In genomic region chr19:57099199-57099661, GRCh38 we compare ENCODE assay signal across 10 cellular contexts. TPM values are rescaled to one million over a fixed set of nuclear protein-coding genes. Genes with fewer than 3 reads are reported as not detected.
DNase-seq lines count a peak whose midpoint lies in the region; ATAC-seq and TF ChIP-seq lines count a peak whose summit lies in the region.
"Had no signal": no experiment of that assay in that cellular context is flagged by ENCODE, and none has a peak within 500 bp of the region (broad histone marks: within the 10 kb centered on the region; RNA-seq: fewer than 3 reads in every experiment).

No MANE protein-coding gene starts in this region.

- H3K9ac ChIP-seq in neural cell (ENCODE audit: low read length): no peak overlapping the region

- in situ Hi-C loops in transverse colon (cut with MboI; ENCODE audit: low pct_ligation_motif_present in 1 of 4, low pct_unique_long_range_greater_than_20kb in 1 of 4, low sequenced_read_pairs in 3 of 4): loop anchor here in 2 of 4 donors (25.0 kb wide), 2 partner anchors 337 to 362 kb away; no protein-coding TSS in a partner anchor

- H3K27ac ChIP-seq in neural cell (ENCODE audit: low read length): no peak overlapping the region
- no peak overlapping the region for H3K27ac ChIP-seq in transverse colon
- H3K27ac ChIP-seq: SK-N-MC had no signal

- TF ChIP-seq POLR2A in erythroblast (IDR thresholded peaks at IDR 0.05; ENCODE audit: low read length): no peak
- no peak for TF ChIP-seq POLR2A in transverse colon (IDR thresholded peaks at IDR 0.05)

- H2AFZ ChIP-seq in neural cell (ENCODE audit: low read depth, low read length): no peak overlapping the region

- DNase-seq in EH (ENCODE audit: low read depth) (peak; percentile 30), NAMALWA (ENCODE audit: low spot score) (peak; percentile 61), activated T-cell treated with anti-CD3 and anti-CD28 coated beads for 1 hour (ENCODE audit: low read depth) (peak; percentile 40), erythroblast (lab: John Stamatoyannopoulos, UW) (peak; percentile 66 to 76), transverse colon (peak; percentile 46)

- no peak overlapping the region for H3K4me2 ChIP-seq in neural cell (ENCODE audit: low read length)

- H3K4me3 ChIP-seq in neural cell (ENCODE audit: low read length) (no peak overlapping the region), transverse colon (no peak overlapping the region)
- H3K4me3 ChIP-seq: SK-N-MC had no signal

- H3K79me2 ChIP-seq in neural cell (replicated peaks; ENCODE audit: insufficient read depth, low read length): no peaks in the 10 kb centered on the region

- no peak for TF ChIP-seq EP300 in neural cell (conservative IDR thresholded peaks at IDR 0.05; ENCODE audit: poor library complexity, severe bottlenecking)
- no peak for TF ChIP-seq EP300 in transverse colon (IDR thresholded peaks at IDR 0.05; ENCODE audit: low read depth)

- H3K9me3 ChIP-seq in neural cell (ENCODE audit: low read length) (peaks cover 5% of the 10 kb centered on the region), transverse colon (peaks cover 5 to 6% of the 10 kb centered on the region in 2 donors)

- H3K9me2 ChIP-seq in neural cell (ENCODE audit: insufficient read depth, low read length): no peaks in the 10 kb centered on the region

- H4K20me1 ChIP-seq in neural cell (ENCODE audit: insufficient read depth): no peaks in the 10 kb centered on the region

- H3F3A ChIP-seq in neural cell (ENCODE audit: insufficient read depth, low read length, poor library complexity, severe bottlenecking): no peaks in the 10 kb centered on the region

- no peaks in the 10 kb centered on the region for H3K27me3 ChIP-seq in neural cell (ENCODE audit: insufficient read depth, low read depth, low read length)
- H3K27me3 ChIP-seq in transverse colon: no peaks in the 10 kb centered on the region

- WGBS in transverse colon (ENCODE audit: low coverage in 1 of 2), 2 donors: 42% methylated on average over 31 of the region's 31 CpGs; no CpG with 5 or more reads in 1 of the 2 donors

- TF ChIP-seq CTCF in neural cell (IDR thresholded peaks at IDR 0.05; ENCODE audit: poor library complexity, severe bottlenecking) (peak; percentile 62), transverse colon (IDR thresholded peaks at IDR 0.05) (peak; percentile 59 to 77 (median 70))

- intact Hi-C loops in transverse colon (cut with DNase I; ENCODE audit: low total_unique reads): loop anchor here (10.0 kb wide), 1 partner anchor 344 kb away; no protein-coding TSS in a partner anchor

- no peaks in the 10 kb centered on the region for H3K36me3 ChIP-seq in neural cell (ENCODE audit: insufficient read depth, low read length)
- no peaks in the 10 kb centered on the region for H3K36me3 ChIP-seq in transverse colon

- ATAC-seq in HG03520 (IDR thresholded peaks at IDR 0.05; ENCODE audit: unreplicated experiment) (no peak), GM21737 (IDR thresholded peaks at IDR 0.05; ENCODE audit: unreplicated experiment) (no peak)

- TF ChIP-seq RAD21 in neural cell (conservative IDR thresholded peaks at IDR 0.05): peak; percentile 81

- peaks cover 0 to 3% (median 0%) of the 10 kb centered on the region in 4 donors for H3K4me1 ChIP-seq in transverse colon

TF ChIP-seq in neural cell, 6 proteins besides CTCF, POLR2A, EP300 and RAD21:
- TF ChIP-seq, protein P1, sequence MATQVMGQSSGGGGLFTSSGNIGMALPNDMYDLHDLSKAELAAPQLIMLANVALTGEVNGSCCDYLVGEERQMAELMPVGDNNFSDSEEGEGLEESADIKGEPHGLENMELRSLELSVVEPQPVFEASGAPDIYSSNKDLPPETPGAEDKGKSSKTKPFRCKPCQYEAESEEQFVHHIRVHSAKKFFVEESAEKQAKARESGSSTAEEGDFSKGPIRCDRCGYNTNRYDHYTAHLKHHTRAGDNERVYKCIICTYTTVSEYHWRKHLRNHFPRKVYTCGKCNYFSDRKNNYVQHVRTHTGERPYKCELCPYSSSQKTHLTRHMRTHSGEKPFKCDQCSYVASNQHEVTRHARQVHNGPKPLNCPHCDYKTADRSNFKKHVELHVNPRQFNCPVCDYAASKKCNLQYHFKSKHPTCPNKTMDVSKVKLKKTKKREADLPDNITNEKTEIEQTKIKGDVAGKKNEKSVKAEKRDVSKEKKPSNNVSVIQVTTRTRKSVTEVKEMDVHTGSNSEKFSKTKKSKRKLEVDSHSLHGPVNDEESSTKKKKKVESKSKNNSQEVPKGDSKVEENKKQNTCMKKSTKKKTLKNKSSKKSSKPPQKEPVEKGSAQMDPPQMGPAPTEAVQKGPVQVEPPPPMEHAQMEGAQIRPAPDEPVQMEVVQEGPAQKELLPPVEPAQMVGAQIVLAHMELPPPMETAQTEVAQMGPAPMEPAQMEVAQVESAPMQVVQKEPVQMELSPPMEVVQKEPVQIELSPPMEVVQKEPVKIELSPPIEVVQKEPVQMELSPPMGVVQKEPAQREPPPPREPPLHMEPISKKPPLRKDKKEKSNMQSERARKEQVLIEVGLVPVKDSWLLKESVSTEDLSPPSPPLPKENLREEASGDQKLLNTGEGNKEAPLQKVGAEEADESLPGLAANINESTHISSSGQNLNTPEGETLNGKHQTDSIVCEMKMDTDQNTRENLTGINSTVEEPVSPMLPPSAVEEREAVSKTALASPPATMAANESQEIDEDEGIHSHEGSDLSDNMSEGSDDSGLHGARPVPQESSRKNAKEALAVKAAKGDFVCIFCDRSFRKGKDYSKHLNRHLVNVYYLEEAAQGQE (IDR thresholded peaks at IDR 0.05; ENCODE audit: borderline replicate concordance): no peak
- peak; percentile 80 for TF ChIP-seq SMC3 (conservative IDR thresholded peaks at IDR 0.05; ENCODE audit: poor library complexity)
TF ChIP-seq in neural cell: peak in this region for 1.

RNA-seq across cellular contexts. Expression of gene USP29, which starts 20.6 kb away (rescaled TPM):
- polyA plus RNA-seq in neural cell: not detected in 2 replicates
- not detected in 2 replicates for polyA minus RNA-seq in neural cell
- total RNA-seq in transverse colon: not detected
- total RNA-seq: temporal lobe had no signal

RNA-seq across cellular contexts. Expression of gene ZIM3, which starts 45.8 kb away (rescaled TPM):
- not detected in 2 replicates for polyA plus RNA-seq in neural cell
- polyA minus RNA-seq in neural cell: not detected in 2 replicates
- total RNA-seq in transverse colon: not detected
- total RNA-seq: temporal lobe had no signal
